12 cellular contexts compared by ENCODE assay signal in the genomic region with DNA sequence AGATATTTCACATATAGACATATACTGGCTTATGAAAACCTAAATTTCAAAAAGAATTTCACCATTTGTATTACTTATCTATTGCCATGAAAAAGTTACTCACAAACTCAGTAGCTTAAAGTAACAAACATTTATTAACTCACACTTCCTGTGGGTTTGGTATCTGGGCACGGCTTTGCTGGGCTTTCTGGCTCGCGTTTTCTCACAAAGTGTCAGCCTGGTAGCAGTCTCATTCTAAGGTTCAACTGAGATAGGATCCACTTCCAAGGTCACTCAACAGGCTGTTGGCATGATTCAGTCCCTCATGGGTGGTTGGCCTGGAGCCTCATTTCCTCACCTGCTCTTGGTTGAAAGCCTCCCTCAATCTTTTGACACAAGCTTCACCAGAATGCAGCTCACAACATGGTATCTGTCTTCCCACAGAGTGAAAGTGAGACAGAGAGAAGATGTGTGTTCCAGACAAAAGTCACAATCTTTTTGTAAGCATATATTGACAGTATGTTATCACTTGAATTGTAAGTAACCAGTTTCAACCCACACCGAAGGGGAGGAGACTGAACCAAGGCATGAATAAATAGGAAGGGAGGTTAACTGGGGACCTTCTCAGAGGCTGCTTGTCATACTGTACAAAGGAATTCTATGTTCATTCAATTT.
DNase-seq lines count a peak whose midpoint lies in the region; ATAC-seq lines count a peak whose summit lies in the region.
"Had no signal": no experiment of that assay in that cellular context is flagged by ENCODE, and none has a peak within 500 bp of the region (broad histone marks: within the 10 kb centered on the region; RNA-seq: fewer than 3 reads in every experiment).

No MANE protein-coding gene starts in this region.

- ATAC-seq in GM18907 (IDR thresholded peaks at IDR 0.05; ENCODE audit: unreplicated experiment) (peak; percentile 97), GM21825 (IDR thresholded peaks at IDR 0.05; ENCODE audit: unreplicated experiment) (peak; percentile 86), HG03175 (IDR thresholded peaks at IDR 0.05; ENCODE audit: unreplicated experiment) (peak; percentile 90)
- ATAC-seq: activated T-cell treated with anti-CD3 and anti-CD28 coated beads, Interleukin-2, amount 50 U/mL, for 72 hours; right lobe of liver had no signal

- DNase-seq in kidney glomerular epithelial cell (lab: John Stamatoyannopoulos, UW), result peak; percentile 22
- no peak for DNase-seq in NCI-H510A treated with DMSO at 0.1 percent for 48 hours (lab: John Stamatoyannopoulos, UW)
- no peak for DNase-seq in activated effector memory CD4-positive, alpha-beta T cell treated with Interleukin-2 at 50 U/mL for 16 hours
- no peak for DNase-seq in anterior cingulate cortex (lab: John Stamatoyannopoulos, UW)
- no peak for DNase-seq in NCI-H1417 treated with DMSO at 0.1 percent for 48 hours (lab: John Stamatoyannopoulos, UW)
- DNase-seq: activated T-cell treated with anti-CD3 and anti-CD28 coated beads, Interleukin-2, amount 50 U/mL, for 72 hours; NCI-H345; tibial artery had no signal
